In the genomic region with DNA sequence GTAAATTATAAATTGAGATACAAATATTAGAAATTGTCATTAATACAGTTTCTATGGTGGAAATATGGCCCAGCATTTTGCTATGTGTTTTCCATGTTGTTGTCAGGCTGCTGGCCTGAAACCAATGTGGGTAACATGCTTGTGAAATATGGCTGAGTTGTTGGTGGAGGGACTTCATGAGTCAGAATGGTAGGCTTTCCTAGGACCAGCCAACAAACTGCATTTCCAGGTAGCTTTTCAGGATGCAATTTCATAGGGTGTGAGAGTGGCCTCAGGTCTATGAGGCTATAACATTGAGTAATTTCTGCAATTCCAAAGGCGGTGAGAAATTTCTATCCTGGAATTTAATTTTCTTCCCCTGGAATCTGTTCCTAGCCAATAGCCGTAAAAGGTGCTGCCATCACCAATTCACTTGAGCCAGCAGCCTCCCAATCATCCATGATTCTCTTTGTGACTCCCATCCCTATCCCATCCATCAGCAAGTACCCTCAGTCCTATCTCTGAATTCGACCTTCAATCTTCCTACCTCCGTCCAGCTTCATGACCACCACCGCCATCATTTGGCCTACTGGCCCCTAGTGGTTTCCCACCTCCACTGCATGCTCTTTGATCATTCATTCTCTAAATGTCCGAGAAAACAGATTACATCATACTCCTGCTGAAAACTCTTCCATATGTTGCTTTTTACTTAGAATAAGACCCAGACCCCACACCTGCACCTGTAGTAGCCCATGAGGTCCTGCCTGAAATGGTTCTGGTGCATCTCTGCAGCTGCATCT, we compare ENCODE assay signal across 12 cellular contexts.
DNase-seq lines count a peak whose midpoint lies in the region; ATAC-seq and TF ChIP-seq lines count a peak whose summit lies in the region.
"Had no signal": no experiment of that assay in that cellular context is flagged by ENCODE, and none has a peak within 500 bp of the region (broad histone marks: within the 10 kb centered on the region; RNA-seq: fewer than 3 reads in every experiment).

No MANE protein-coding gene starts in this region.

- H3K9me3 ChIP-seq in HEK293 (ENCODE audit: control insufficient read depth, insufficient read depth, low read depth, low read length) = no peaks in the 10 kb centered on the region
- no peaks in the 10 kb centered on the region for H3K9me3 ChIP-seq in CD8-positive, alpha-beta T cell (ENCODE audit: low read length)
- H3K9me3 ChIP-seq: suprapubic skin had no signal

- no peaks in the 10 kb centered on the region for H3K27me3 Mint-ChIP-seq in CD8-positive, alpha-beta T cell (ENCODE audit: low read depth)
- H3K27me3 Mint-ChIP-seq: activated CD4-positive, alpha-beta T cell treated with anti-CD3 and anti-CD28 coated beads for 36 hours; CD4-positive, alpha-beta T cell had no signal

- H3K27ac Mint-ChIP-seq in CD8-positive, alpha-beta T cell = no peak overlapping the region
- H3K27ac Mint-ChIP-seq: activated CD4-positive, alpha-beta T cell treated with anti-CD3 and anti-CD28 coated beads for 36 hours; CD4-positive, alpha-beta T cell had no signal

- no peaks in the 10 kb centered on the region for H3K4me1 ChIP-seq in HEK293 (ENCODE audit: control insufficient read depth, insufficient read depth, low read length)
- H3K4me1 ChIP-seq in CD8-positive, alpha-beta T cell (ENCODE audit: insufficient read depth, low read length) = no peaks in the 10 kb centered on the region
- H3K4me1 ChIP-seq: suprapubic skin had no signal

- no peak for ATAC-seq in CD8-positive, alpha-beta T cell
- ATAC-seq in GM21381 (IDR thresholded peaks at IDR 0.05; ENCODE audit: unreplicated experiment) = no peak
- ATAC-seq: activated CD4-positive, alpha-beta T cell treated with anti-CD3 and anti-CD28 coated beads for 36 hours had no signal

- H3K4me3 ChIP-seq in BJ (ENCODE audit: low read depth, low read length) (no peak overlapping the region), HEK293 (ENCODE audit: low read depth, low read length) (no peak overlapping the region)
- H3K4me3 ChIP-seq in CD8-positive, alpha-beta T cell (ENCODE audit: low read depth, low read length) = no peak overlapping the region
- H3K4me3 ChIP-seq: suprapubic skin had no signal

- H3K36me3 ChIP-seq in BJ (ENCODE audit: control insufficient read depth, insufficient read depth, low read length) (no peaks in the 10 kb centered on the region), HEK293 (ENCODE audit: control insufficient read depth in 2 of 2, insufficient read depth in 1 of 2, low read length in 2 of 2) (no peaks in the 10 kb centered on the region)
- no peaks in the 10 kb centered on the region for H3K36me3 ChIP-seq in CD8-positive, alpha-beta T cell (ENCODE audit: insufficient read depth, low read length)
- H3K36me3 ChIP-seq: suprapubic skin had no signal

- intact Hi-C loops in CD8-positive, alpha-beta T cell (cut with DNase I, micrococcal nuclease) = no loop called here

- H3K4me1 Mint-ChIP-seq in CD8-positive, alpha-beta T cell (ENCODE audit: low read depth) = no peaks in the 10 kb centered on the region
- H3K4me1 Mint-ChIP-seq: activated CD4-positive, alpha-beta T cell treated with anti-CD3 and anti-CD28 coated beads for 36 hours had no signal

- DNase-seq in BJ (ENCODE audit: low read depth) = no peak
- peak; percentile 10 for DNase-seq in amniotic epithelial cell (ENCODE audit: low read depth)
- DNase-seq in iPS-NIHi7 (ENCODE audit: extremely low spot score) = peak; percentile 54
- DNase-seq in activated CD4-positive, alpha-beta T cell treated with anti-CD3 and anti-CD28 coated beads for 1 hour = no peak
- no peak for DNase-seq in ureter (ENCODE audit: low spot score)
- DNase-seq in CD8-positive, alpha-beta T cell = no peak
- DNase-seq: activated CD4-positive, alpha-beta T cell treated with anti-CD3 and anti-CD28 coated beads for 36 hours; CD4-positive, alpha-beta T cell; SIG-M5 had no signal

- no peak overlapping the region for H3K27ac ChIP-seq in HEK293 (ENCODE audit: extremely low read depth, low read depth, low read length)
- H3K27ac ChIP-seq in CD8-positive, alpha-beta T cell (ENCODE audit: low read depth, low read length) = no peak overlapping the region
- H3K27ac ChIP-seq: suprapubic skin had no signal

- H3K9me3 Mint-ChIP-seq in CD8-positive, alpha-beta T cell = no peaks in the 10 kb centered on the region
- H3K9me3 Mint-ChIP-seq: CD4-positive, alpha-beta T cell had no signal

- no peaks in the 10 kb centered on the region for H3K27me3 ChIP-seq in BJ (ENCODE audit: control insufficient read depth, insufficient read depth, low read length)
- no peaks in the 10 kb centered on the region for H3K27me3 ChIP-seq in CD8-positive, alpha-beta T cell (ENCODE audit: insufficient read depth, low read length)
- H3K27me3 ChIP-seq: suprapubic skin had no signal

- POLR2A ChIA-PET in BJ (lab: Charles Lee) (no interaction called here), HEK293 (lab: Yijun Ruan, JAX) (no interaction called here)
- POLR2A ChIA-PET in CD8-positive, alpha-beta T cell (lab: Charles Lee) = no interaction called here

- CTCF ChIA-PET in BJ (lab: Yijun Ruan, JAX) (interaction anchor here (0.7 to 0.9 kb wide), 2 partner anchors 23 to 196 kb away, joined by 3 read pairs; no protein-coding TSS in a partner anchor), HEK293 (lab: Yijun Ruan, JAX) (interaction anchor here (1.8 kb wide), 1 partner anchor 13 kb away, joined by 5 read pairs; no protein-coding TSS in a partner anchor)
- CTCF ChIA-PET in CD8-positive, alpha-beta T cell (lab: Charles Lee) = interaction anchor here (1.4 to 2.2 kb wide), 2 partner anchors 9 to 13 kb away, joined by 3 to 7 read pairs; no protein-coding TSS in a partner anchor

- TF ChIP-seq CTCF in BJ (IDR thresholded peaks at IDR 0.05; ENCODE audit: insufficient read depth, low read depth, low read length) = peak; percentile 10; the same call in 1 of the 2 replicates
- no peak for TF ChIP-seq CTCF in HEK293 (tag by site-specific recombination; IDR thresholded peaks at IDR 0.05)
- no peak for TF ChIP-seq CTCF in CD8-positive, alpha-beta T cell (IDR thresholded peaks at IDR 0.05)

- no peaks in the 10 kb centered on the region for H3K36me3 Mint-ChIP-seq in CD8-positive, alpha-beta T cell

- no peak overlapping the region for H3K4me3 Mint-ChIP-seq in CD8-positive, alpha-beta T cell
- H3K4me3 Mint-ChIP-seq: activated CD4-positive, alpha-beta T cell treated with anti-CD3 and anti-CD28 coated beads for 36 hours; CD4-positive, alpha-beta T cell had no signal

TF ChIP-seq in HEK293, 187 proteins besides CTCF, POLR2A, EP300 and RAD21 (continues in another document):
- TF ChIP-seq ZNF23 (tag by site-specific recombination; IDR thresholded peaks at IDR 0.05; ENCODE audit: borderline replicate concordance) = no peak
- TF ChIP-seq ZBTB44 (tag by site-specific recombination; IDR thresholded peaks at IDR 0.05) = no peak
- TF ChIP-seq OSR2 (tag by site-specific recombination; IDR thresholded peaks at IDR 0.05) = no peak
- TF ChIP-seq KLF7 (tag by site-specific recombination; IDR thresholded peaks at IDR 0.05; ENCODE audit: borderline replicate concordance) = no peak
- no peak for TF ChIP-seq ZNF391 (tag by site-specific recombination; IDR thresholded peaks at IDR 0.05; ENCODE audit: borderline replicate concordance, low read depth)
- 0 out of 2 replicates have a peak, but pooled peaks have one; percentile 15 for TF ChIP-seq TCF7L2 (IDR thresholded peaks at IDR 0.05; ENCODE audit: borderline replicate concordance, low read depth, low read length)
- TF ChIP-seq ZNF10 (tag by site-specific recombination; IDR thresholded peaks at IDR 0.05) = no peak
- TF ChIP-seq BCL11A (tag by site-specific recombination; IDR thresholded peaks at IDR 0.05; ENCODE audit: low read depth) = no peak
- no peak for TF ChIP-seq GLIS2 (tag by site-specific recombination; IDR thresholded peaks at IDR 0.05)
- TF ChIP-seq KLF9 (tag by site-specific recombination; IDR thresholded peaks at IDR 0.05; ENCODE audit: low read depth) = no peak
- TF ChIP-seq TRIM28 (IDR thresholded peaks at IDR 0.05; ENCODE audit: borderline replicate concordance, low read length) = no peak
- no peak for TF ChIP-seq HOXD13 (CRISPR knock-in tag; IDR thresholded peaks at IDR 0.05; ENCODE audit: borderline replicate concordance)
- TF ChIP-seq ZBTB7A (tag by site-specific recombination; IDR thresholded peaks at IDR 0.05; ENCODE audit: low read depth) = no peak
- TF ChIP-seq ZNF404 (tag by site-specific recombination; IDR thresholded peaks at IDR 0.05) = no peak
- no peak for TF ChIP-seq ZNF354C (tag by site-specific recombination; IDR thresholded peaks at IDR 0.05; ENCODE audit: borderline replicate concordance, low read depth)
- TF ChIP-seq ZNF660 (tag by site-specific recombination; IDR thresholded peaks at IDR 0.05) = peak; percentile 82
- TF ChIP-seq ATF2 (tag by site-specific recombination; IDR thresholded peaks at IDR 0.05; ENCODE audit: low read depth) = peak; percentile 62

Comparison
In these comparisons a context has a peak if more than half of its experiments do, and no peak if none do; other contexts are left out.
1. DNase-seq: peak in amniotic epithelial cell (single experiment) and iPS-NIHi7 (single experiment); none in BJ (single experiment), activated CD4-positive, alpha-beta T cell treated with anti-CD3 and anti-CD28 coated beads for 1 hour (single experiment), ureter (single experiment) and CD8-positive, alpha-beta T cell (0 of 7).